ENCODE assay signal across 8 cellular contexts in the genomic region with DNA sequence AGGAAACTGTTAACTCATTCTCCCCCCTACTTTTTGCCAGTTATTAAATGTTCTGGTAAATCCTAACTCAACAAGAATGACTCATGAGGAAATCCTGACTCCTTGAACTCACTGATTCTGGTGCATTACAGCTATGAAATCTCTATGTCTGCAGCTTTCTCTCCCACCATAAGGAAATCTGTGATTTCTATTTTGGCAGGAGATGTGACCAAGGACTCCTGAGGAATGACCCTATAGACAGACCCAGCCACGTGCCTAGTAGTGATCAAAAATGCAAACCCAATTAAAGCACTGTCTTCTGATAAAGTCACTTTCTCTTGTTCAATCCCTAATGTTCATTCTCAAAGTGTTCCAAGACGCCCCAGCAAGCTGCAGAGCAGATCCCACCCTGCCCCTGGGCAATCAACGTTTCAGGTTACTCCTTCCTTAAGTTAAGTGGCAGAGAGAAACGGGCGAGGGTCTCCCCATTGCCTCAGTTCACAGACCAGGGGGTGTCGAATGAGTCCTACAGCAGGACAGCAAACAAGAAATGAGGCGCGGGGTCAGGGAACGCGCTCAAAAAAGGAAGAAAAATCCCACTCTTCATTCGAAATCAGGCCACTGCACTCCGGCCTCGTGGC. TPM values are rescaled to one million over a fixed set of nuclear protein-coding genes. Genes with fewer than 3 reads are reported as not detected.
A peak's percentile ranks its signal among the peaks of the same experiment; 100 is the strongest.
DNase-seq lines count a peak whose midpoint lies in the region; ATAC-seq and TF ChIP-seq lines count a peak whose summit lies in the region.

No MANE protein-coding gene starts in this region.

- H3K4me1 Mint-ChIP-seq in T-cell (peaks cover 33 to 41% (median 34%) of the 10 kb centered on the region in 3 donors), neural progenitor cell (peaks cover 28% of the 10 kb centered on the region)

- peak overlapping the region; percentile 99 for H2AFZ ChIP-seq in neural progenitor cell (replicated peaks)

- intact Hi-C loops in left colon (cut with DNase I, micrococcal nuclease) = loop anchor here (2.0 to 10.0 kb wide), 3 partner anchors 213 to 317 kb away; a partner anchor contains a TSS

- H3K9me3 Mint-ChIP-seq in T-cell = no peaks in the 10 kb centered on the region
- no peaks in the 10 kb centered on the region for H3K9me3 Mint-ChIP-seq in neural progenitor cell

- peak overlapping the region; percentile 97 to 98 (median 97) for H3K4me3 Mint-ChIP-seq in T-cell
- H3K4me3 Mint-ChIP-seq in neural progenitor cell = peak overlapping the region; percentile 99

- no peak for TF ChIP-seq CTCF in neural progenitor cell (IDR thresholded peaks at IDR 0.05)

- no peaks in the 10 kb centered on the region for H3K79me2 ChIP-seq in neural progenitor cell (ENCODE audit: low read depth)

- peaks cover 19% of the 10 kb centered on the region for H3K36me3 Mint-ChIP-seq in T-cell
- H3K36me3 Mint-ChIP-seq in neural progenitor cell = peaks cover 8% of the 10 kb centered on the region

- no peak overlapping the region for H3K27ac ChIP-seq in neural progenitor cell

- H3K27me3 ChIP-seq in neural progenitor cell = peaks cover 41% of the 10 kb centered on the region

- peaks cover 18% of the 10 kb centered on the region for H3F3A ChIP-seq in neural progenitor cell (ENCODE audit: low read depth)

- no peaks in the 10 kb centered on the region for H3K9me3 ChIP-seq in neural progenitor cell (ENCODE audit: low read depth)

- H4K20me1 ChIP-seq in neural progenitor cell (ENCODE audit: low read depth) = peaks cover 13% of the 10 kb centered on the region

- peaks cover 13% of the 10 kb centered on the region for H3K4me1 ChIP-seq in neural progenitor cell

- H3K4me3 ChIP-seq in neural progenitor cell = peak overlapping the region; percentile 86

- H3K9ac ChIP-seq in neural progenitor cell = no peak overlapping the region

- H3K27me3 Mint-ChIP-seq in T-cell (no peaks in the 10 kb centered on the region), neural progenitor cell (ENCODE audit: insufficient read depth, low read depth) (peaks cover 5% of the 10 kb centered on the region)

- peak overlapping the region; percentile 92 to 96 for H3K27ac Mint-ChIP-seq in T-cell
- peak overlapping the region; percentile 89 for H3K27ac Mint-ChIP-seq in neural progenitor cell

- CTCF ChIA-PET in T-cell (lab: Charles Lee) = interaction anchor here (0.6 to 5.5 kb wide), 20 partner anchors 19 to 334 kb away, joined by 3 to 84 read pairs (median 6); a partner anchor contains a TSS

- H3K4me2 ChIP-seq in neural progenitor cell = peak overlapping the region; percentile 94

- ATAC-seq in T-cell (replicated peaks in 1 of 4) = peak in 3 of 4 experiments; percentile 0 to 3 (median 2)
- peak; percentile 18 for ATAC-seq in esophagus mucosa
- no peak for ATAC-seq in left colon
- ATAC-seq in HG03439 (IDR thresholded peaks at IDR 0.05; ENCODE audit: unreplicated experiment) = no peak

- POLR2A ChIA-PET in T-cell (lab: Charles Lee) = interaction anchor here in 1 of 2 donors (0.6 to 2.6 kb wide), 4 partner anchors 211 to 297 kb away, joined by 3 to 11 read pairs (median 4); a partner anchor contains a TSS

- peak; percentile 1 to 2 for DNase-seq in stimulated activated CD4-positive, alpha-beta T cell treated with anti-CD3 and anti-CD28 coated beads, Interleukin-2, amount 100 ng/mL, for 48 hours
- no peak for DNase-seq in stimulated activated CD4-positive, alpha-beta T cell treated with anti-CD3 and anti-CD28 coated beads, Interleukin-4, amount 100 ng/mL, for 1 hour
- DNase-seq in T-cell (peak in 2 of 34 experiments; percentile 3), neural progenitor cell (ENCODE audit: low spot score) (peak; percentile 18), left colon (no peak), NCI-H2029 treated with DMSO at 0.1 percent for 48 hours (lab: John Stamatoyannopoulos, UW) (no peak)

- H3K36me3 ChIP-seq in neural progenitor cell = no peaks in the 10 kb centered on the region

RNA-seq across cellular contexts. Expression of a gene that starts 0.8 kb away (rescaled TPM):
- 100 to 1,000 TPM in 1 of 5 donors, 10 to 100 TPM in 4; 13.9 to 129 (median 20.7) TPM for total RNA-seq in T-cell
- 10.8 TPM for total RNA-seq in esophagus mucosa
- total RNA-seq in neural progenitor cell (ENCODE audit: low replicate concordance) = 13.4 and 14.4 TPM in 2 replicates
- 10 to 100 TPM; 16.0 to 41.5 TPM for total RNA-seq in left colon

Comparison
In these comparisons a context has a peak if more than half of its experiments do, and no peak if none do; other contexts are left out.
1. DNase-seq: peak in stimulated activated CD4-positive, alpha-beta T cell treated with anti-CD3 and anti-CD28 coated beads, Interleukin-2, amount 100 ng/mL, for 48 hours (2 of 2) and neural progenitor cell (single experiment); none in stimulated activated CD4-positive, alpha-beta T cell treated with anti-CD3 and anti-CD28 coated beads, Interleukin-4, amount 100 ng/mL, for 1 hour (single experiment), left colon (0 of 2) and NCI-H2029 treated with DMSO at 0.1 percent for 48 hours (single experiment).
2. ATAC-seq: peak in T-cell (3 of 4) and esophagus mucosa (single experiment); none in left colon (single experiment) and HG03439 (single experiment).